In genomic region chr3:73074681-73075305, GRCh38 we compare ENCODE assay signal across 17 cellular contexts. TPM values are rescaled to one million over a fixed set of nuclear protein-coding genes. Genes with fewer than 3 reads are reported as not detected.
DNase-seq lines count a peak whose midpoint lies in the region; ATAC-seq and TF ChIP-seq lines count a peak whose summit lies in the region.
"Had no signal": no experiment of that assay in that cellular context is flagged by ENCODE, and none has a peak within 500 bp of the region (broad histone marks: within the 10 kb centered on the region; RNA-seq: fewer than 3 reads in every experiment).

No MANE protein-coding gene starts in this region.

- no peak for TF ChIP-seq CTCF in fibroblast of villous mesenchyme (IDR thresholded peaks at IDR 0.05; ENCODE audit: insufficient read depth, low read depth, low read length)
- no peak for TF ChIP-seq CTCF in thyroid gland (IDR thresholded peaks at IDR 0.05)

- 86 to 93% methylated on average over 10 of the region's 10 CpGs for WGBS in thyroid gland, 2 donors

- H3K9me3 ChIP-seq in thyroid gland: no peaks in the 10 kb centered on the region

- no peaks in the 10 kb centered on the region for H3K4me1 ChIP-seq in thyroid gland

- no peak for ATAC-seq in HG03571 (IDR thresholded peaks at IDR 0.05; ENCODE audit: unreplicated experiment)
- no peak for ATAC-seq in HG03457 (IDR thresholded peaks at IDR 0.05; ENCODE audit: unreplicated experiment)
- ATAC-seq: CD8-positive, alpha-beta T cell; GM23338 had no signal

- no peak for TF ChIP-seq POLR2A in thyroid gland (IDR thresholded peaks at IDR 0.05)

- DNase-seq in AG08395 (ENCODE audit: low spot score): peak; percentile 51
- peak; percentile 20 for DNase-seq in GM03348 (ENCODE audit: low spot score)
- peak; percentile 58 for DNase-seq in astrocyte of the hippocampus (ENCODE audit: low read depth, low spot score)
- peak; percentile 51 for DNase-seq in fibroblast of villous mesenchyme (ENCODE audit: low read depth)
- no peak for DNase-seq in thyroid gland
- DNase-seq in NK-92 (lab: John Stamatoyannopoulos, UW; ENCODE audit: unreplicated experiment): no peak
- DNase-seq: 8988T; ACHN; CD8-positive, alpha-beta T cell; COR-L47; DMS153; DND-41; GF-D8; H7 had no signal

- no peaks in the 10 kb centered on the region for H3K36me3 ChIP-seq in thyroid gland

- H3K4me3 ChIP-seq in fibroblast of villous mesenchyme (ENCODE audit: low read depth, low read length) (no peak overlapping the region), thyroid gland (replicated peaks in 1 of 3) (no peak overlapping the region)
- H3K4me3 ChIP-seq: GM23338 had no signal

- H3K27ac ChIP-seq in thyroid gland: no peak overlapping the region

- no peaks in the 10 kb centered on the region for H3K27me3 ChIP-seq in thyroid gland

- intact Hi-C loops in thyroid gland (cut with DNase I): no loop called here

RNA-seq across cellular contexts. Expression of gene EBLN2, which starts 13.3 kb away (rescaled TPM):
- 4.8 and 8.6 TPM in 2 replicates for total RNA-seq in fibroblast of villous mesenchyme
- total RNA-seq in thyroid gland: 10 to 100 TPM in 2 of 4 donors, 1 to 10 TPM in 2; 8.5 to 12.7 (median 9.8) TPM

Comparison
In these comparisons a context has a peak if more than half of its experiments do, and no peak if none do; other contexts are left out.
1. DNase-seq: peak in AG08395 (single experiment), GM03348 (single experiment), astrocyte of the hippocampus (single experiment) and fibroblast of villous mesenchyme (single experiment); none in thyroid gland (0 of 2) and NK-92 (single experiment).